Comparison of ENCODE assay signal across 9 cellular contexts in the genomic region with DNA sequence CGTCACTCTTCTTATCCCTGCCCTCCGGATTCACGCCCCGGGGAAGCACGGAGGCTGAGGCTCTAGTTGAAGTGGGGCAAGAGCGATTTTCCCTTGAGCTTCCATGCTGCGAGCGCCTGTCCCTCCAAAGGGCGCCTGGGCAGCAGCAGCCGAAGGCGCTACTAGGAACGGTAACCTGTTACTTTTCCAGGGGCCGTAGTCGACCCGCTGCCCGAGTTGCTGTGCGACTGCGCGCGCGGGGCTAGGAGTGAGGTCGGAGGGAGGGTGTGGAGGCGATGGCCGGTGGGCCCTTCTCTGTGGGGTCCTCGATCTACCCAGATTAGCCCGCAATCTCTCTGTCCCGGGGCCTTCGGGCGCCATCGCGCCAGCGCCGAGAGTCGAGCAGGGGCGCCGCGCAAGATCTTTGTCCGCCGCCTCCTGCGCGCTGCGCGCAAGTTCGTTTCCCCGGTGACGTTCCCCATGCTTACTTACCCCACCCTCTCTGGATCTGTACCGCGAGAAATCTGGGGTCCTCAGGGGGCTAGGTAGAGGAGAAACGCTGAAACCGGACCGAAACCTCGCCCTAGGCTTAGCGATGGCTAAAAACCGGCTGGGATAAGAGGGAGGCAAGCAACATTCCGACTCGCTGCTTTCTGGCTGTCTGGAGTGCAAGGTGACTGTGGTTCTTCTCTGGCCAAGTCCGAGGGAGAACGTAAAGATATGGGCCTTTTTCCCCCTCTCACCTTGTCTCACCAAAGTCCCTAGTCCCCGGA. TPM values are rescaled to one million over a fixed set of nuclear protein-coding genes. Genes with fewer than 3 reads are reported as not detected.
DNase-seq lines count a peak whose midpoint lies in the region; ATAC-seq and TF ChIP-seq lines count a peak whose summit lies in the region.
"Had no signal": no experiment of that assay in that cellular context is flagged by ENCODE, and none has a peak within 500 bp of the region (broad histone marks: within the 10 kb centered on the region; RNA-seq: fewer than 3 reads in every experiment).

No MANE protein-coding gene starts in this region.

- no peaks in the 10 kb centered on the region for H3K9me2 ChIP-seq in GM23248 (ENCODE audit: insufficient read depth)

- ATAC-seq in GM18520 (IDR thresholded peaks at IDR 0.05; ENCODE audit: unreplicated experiment) = no peak

- peak overlapping the region; percentile 76 for H2AFZ ChIP-seq in GM23248

- WGBS in GM23248 (ENCODE audit: low coverage in 1 of 2, low lambda C conversion rate in 2 of 2, missing lambda C conversion rate in 2 of 2), 2 experiments = 1 to 2% methylated on average over 53 to 58 of the region's 59 CpGs

- H3K27ac Mint-ChIP-seq in T-helper 1 cell treated with Interleukin-12 subunit alpha and Interleukin-12 subunit beta and Interleukin-4 antibody, amounts not matched to agents 30 μg/mL and 1 μg/mL, for 36 hours = no peak overlapping the region
- no peak overlapping the region for H3K27ac Mint-ChIP-seq in osteocyte (ENCODE audit: unreplicated experiment)

- peaks cover 95% of the 10 kb centered on the region for H3K27me3 Mint-ChIP-seq in T-helper 1 cell treated with Interleukin-12 subunit alpha and Interleukin-12 subunit beta and Interleukin-4 antibody, amounts not matched to agents 30 μg/mL and 1 μg/mL, for 36 hours (ENCODE audit: low read depth)
- peaks cover 94% of the 10 kb centered on the region for H3K27me3 Mint-ChIP-seq in osteocyte (ENCODE audit: unreplicated experiment)

- H3K4me1 ChIP-seq in GM23248 (ENCODE audit: insufficient read depth) = 0 out of 2 replicates have a peak, but pooled peaks cover 6% of the 10 kb centered on the region

- CTCF ChIA-PET in BJ (lab: Yijun Ruan, JAX) = interaction anchor here (1.3 to 5.9 kb wide), 4 partner anchors 55 to 581 kb away, joined by 5 to 69 read pairs (median 6); no protein-coding TSS in a partner anchor

- TF ChIP-seq CTCF in BJ (IDR thresholded peaks at IDR 0.05; ENCODE audit: insufficient read depth, low read depth, low read length) (no peak), osteocyte (IDR thresholded peaks at IDR 0.05) (no peak)

- in situ Hi-C loops in GM23248 (cut with MboI) = loop anchor here (25.0 kb wide), 1 partner anchor 405 kb away; no protein-coding TSS in a partner anchor

- H3K9me3 Mint-ChIP-seq in T-helper 1 cell treated with Interleukin-12 subunit alpha and Interleukin-12 subunit beta and Interleukin-4 antibody, amounts not matched to agents 30 μg/mL and 1 μg/mL, for 36 hours = no peaks in the 10 kb centered on the region
- H3K9me3 Mint-ChIP-seq in osteocyte (ENCODE audit: unreplicated experiment) = no peaks in the 10 kb centered on the region

- no peaks in the 10 kb centered on the region for H3K79me2 ChIP-seq in GM23248 (ENCODE audit: insufficient read depth)

- no peaks in the 10 kb centered on the region for H3F3A ChIP-seq in GM23248 (ENCODE audit: insufficient read depth)

- peak overlapping the region; percentile 46 for H3K4me3 ChIP-seq in BJ (ENCODE audit: low read depth, low read length)
- peak overlapping the region; percentile 75 for H3K4me3 ChIP-seq in GM23248

- H3K36me3 ChIP-seq in BJ (ENCODE audit: control insufficient read depth, insufficient read depth, low read length) (no peaks in the 10 kb centered on the region), GM23248 (ENCODE audit: low read depth) (no peaks in the 10 kb centered on the region)

- H3K4me2 ChIP-seq in GM23248 (ENCODE audit: unreplicated experiment) = peak overlapping the region; percentile 96

- peaks cover 37% of the 10 kb centered on the region for H3K4me1 Mint-ChIP-seq in T-helper 1 cell treated with Interleukin-12 subunit alpha and Interleukin-12 subunit beta and Interleukin-4 antibody, amounts not matched to agents 30 μg/mL and 1 μg/mL, for 36 hours (ENCODE audit: low read depth)
- H3K4me1 Mint-ChIP-seq in osteocyte (ENCODE audit: unreplicated experiment) = peaks cover 50% of the 10 kb centered on the region

- DNase-seq in BJ (ENCODE audit: low read depth) (no peak), GM23248 (peak; percentile 54), epithelial cell of prostate (ENCODE audit: low read depth, low spot score) (no peak), osteocyte (ENCODE audit: extremely low spot score, unreplicated experiment) (no peak), NAMALWA (ENCODE audit: low spot score) (no peak), HT-29 (ENCODE audit: low spot score) (no peak)

- peaks cover 67% of the 10 kb centered on the region for H3K27me3 ChIP-seq in BJ (ENCODE audit: control insufficient read depth, insufficient read depth, low read length)
- H3K27me3 ChIP-seq in GM23248 (replicated peaks; ENCODE audit: insufficient read depth) = peaks cover 74% of the 10 kb centered on the region

- H3K27ac ChIP-seq in GM23248 = no peak overlapping the region
- peak overlapping the region; percentile 41 for H3K27ac ChIP-seq in epithelial cell of prostate

- no peaks in the 10 kb centered on the region for H4K20me1 ChIP-seq in GM23248 (ENCODE audit: insufficient read depth)

- H3K9ac ChIP-seq in GM23248 = peak overlapping the region; percentile 42; the same call in 1 of the 2 replicates

- H3K4me3 Mint-ChIP-seq in T-helper 1 cell treated with Interleukin-12 subunit alpha and Interleukin-12 subunit beta and Interleukin-4 antibody, amounts not matched to agents 30 μg/mL and 1 μg/mL, for 36 hours = peak overlapping the region; percentile 70
- peak overlapping the region; percentile 64 for H3K4me3 Mint-ChIP-seq in osteocyte (ENCODE audit: unreplicated experiment)

- H3K36me3 Mint-ChIP-seq in T-helper 1 cell treated with Interleukin-12 subunit alpha and Interleukin-12 subunit beta and Interleukin-4 antibody, amounts not matched to agents 30 μg/mL and 1 μg/mL, for 36 hours (ENCODE audit: low read depth) = peaks cover 5% of the 10 kb centered on the region
- H3K36me3 Mint-ChIP-seq in osteocyte (ENCODE audit: unreplicated experiment) = no peaks in the 10 kb centered on the region

- POLR2A ChIA-PET in BJ (lab: Charles Lee) = no interaction called here

- H3K9me3 ChIP-seq in GM23248 (ENCODE audit: low read depth) = no peaks in the 10 kb centered on the region

RNA-seq across cellular contexts. Expression of gene GAD1, which starts 0.7 kb away (rescaled TPM):
- polyA plus RNA-seq in BJ (2011; rRNA removed) (0.25 and 0.63 TPM in 2 replicates), GM23248 (2016; fragmentation: Nextera tagmentation; extraction: Ambion mirVana) (0.49 and 0.81 TPM in 2 replicates)
- polyA minus RNA-seq in BJ (2011; rRNA and poly(A)+ RNA removed) = 0.46 TPM in 1 of 2 replicates, not detected in the other
- total RNA-seq in GM23248 (2014; rRNA removed; shearing (Covaris generic)) = 0.13 and 2.6 TPM in 2 replicates
- not detected in 2 replicates for total RNA-seq in osteocyte
- total RNA-seq in HT-29 (2014; rRNA removed; shearing (Covaris generic)) = 22.6 and 29.8 TPM in 2 replicates

RNA-seq across cellular contexts. Expression of gene ERICH2, which starts 47.2 kb away (rescaled TPM):
- polyA plus RNA-seq in BJ (2011; rRNA removed) (not detected in 2 replicates), GM23248 (2016; fragmentation: Nextera tagmentation; extraction: Ambion mirVana) (not detected in 2 replicates)
- polyA minus RNA-seq in BJ (2011; rRNA and poly(A)+ RNA removed) = not detected in 2 replicates
- total RNA-seq in GM23248 (2014; rRNA removed; shearing (Covaris generic)) = not detected in 2 replicates
- not detected in 2 replicates for total RNA-seq in osteocyte
- 0.42 TPM in 1 of 2 replicates, not detected in the other for total RNA-seq in HT-29 (2014; rRNA removed; shearing (Covaris generic))
- total RNA-seq: LHCN-M2 had no signal
